Comparison of ENCODE assay signal across 20 cellular contexts in the genomic region with DNA sequence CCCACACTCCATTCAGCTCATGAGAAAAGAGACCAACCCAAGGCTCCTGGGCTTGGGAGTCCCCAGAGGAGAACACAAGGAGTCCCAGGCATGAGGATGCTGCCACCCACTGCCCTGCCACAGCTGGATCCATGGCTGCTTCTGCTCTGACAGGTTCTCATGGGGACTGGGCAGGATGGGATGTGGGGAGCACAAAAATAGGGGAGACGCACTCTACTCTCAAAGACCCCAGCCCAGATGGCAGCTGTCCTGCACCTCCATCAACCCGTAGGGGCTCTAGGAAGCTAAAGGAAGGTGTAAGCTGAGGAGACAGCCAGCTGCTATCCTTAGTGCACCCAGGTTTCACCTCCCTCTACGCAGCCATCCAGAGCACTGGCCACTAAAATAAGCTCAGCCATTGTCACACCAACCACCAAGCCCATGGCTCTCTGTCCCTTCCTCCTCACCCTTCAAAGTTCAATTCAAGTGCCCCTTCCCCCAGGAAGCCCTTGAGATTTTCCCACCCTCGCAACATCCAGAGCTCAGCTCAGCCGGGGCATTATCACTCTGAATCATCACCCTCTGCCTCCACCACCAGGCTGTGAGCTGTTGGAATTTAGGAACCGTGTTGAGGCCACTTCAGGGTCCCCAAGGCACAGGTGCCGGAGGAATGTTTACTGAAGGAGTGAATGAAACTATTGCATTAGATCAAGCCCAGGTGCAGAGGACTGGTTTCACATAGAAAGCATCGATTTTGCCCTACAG.
DNase-seq lines count a peak whose midpoint lies in the region; ATAC-seq lines count a peak whose summit lies in the region.
"Had no signal": no experiment of that assay in that cellular context is flagged by ENCODE, and none has a peak within 500 bp of the region (broad histone marks: within the 10 kb centered on the region; RNA-seq: fewer than 3 reads in every experiment).

No MANE protein-coding gene starts in this region.

- ATAC-seq in GM21447 (IDR thresholded peaks at IDR 0.05; ENCODE audit: unreplicated experiment) (peak; percentile 88), HG02938 (IDR thresholded peaks at IDR 0.05; ENCODE audit: unreplicated experiment) (peak; percentile 79), left cardiac atrium (no peak), GM18511 (IDR thresholded peaks at IDR 0.05; ENCODE audit: unreplicated experiment) (no peak), HG02588 (IDR thresholded peaks at IDR 0.05; ENCODE audit: unreplicated experiment) (no peak), HG03135 (IDR thresholded peaks at IDR 0.05; ENCODE audit: unreplicated experiment) (no peak)
- ATAC-seq: left ventricle myocardium superior, T-helper 17 cell had no signal

- no peak overlapping the region for H2AFZ ChIP-seq in neuronal stem cell (ENCODE audit: low read length)

- peak; percentile 28 for DNase-seq in SKM-1 (lab: John Stamatoyannopoulos, UW; ENCODE audit: unreplicated experiment)
- DNase-seq in neuronal stem cell (ENCODE audit: low spot score), result no peak
- no peak for DNase-seq in left cardiac atrium
- DNase-seq: activated CD4-positive, CD25-positive, alpha-beta regulatory T cell treated with anti-CD3 and anti-CD28 coated beads, Interleukin-2, amount 50 U/mL, for 72 hours; activated CD8-positive, alpha-beta memory T cell treated with anti-CD3 and anti-CD28 coated beads, Interleukin-2, amount 50 U/mL, for 4 hours; DMS153; KBM-7; left ventricle myocardium superior; naive thymus-derived CD4-positive, alpha-beta T cell; NCI-H526; T-helper 17 cell had no signal

- no CpG with 5 or more reads among the region's 8 CpGs for WGBS in neuronal stem cell (ENCODE audit: extremely low coverage in 2 of 2, insufficient read length in 2 of 2, insufficient replicate concordance in 1 of 2), 2 donors

- H3K36me3 ChIP-seq in neuronal stem cell (replicated peaks in 1 of 2; ENCODE audit: control insufficient read depth in 2 of 2, insufficient read depth in 2 of 2, low read length in 2 of 2), result no peaks in the 10 kb centered on the region
- H3K36me3 ChIP-seq: BLaER1, breast epithelium, prostate gland had no signal

- H3K27ac ChIP-seq in neuronal stem cell (replicated peaks; ENCODE audit: low read length), result no peak overlapping the region
- H3K27ac ChIP-seq: BLaER1, breast epithelium, prostate gland had no signal

- H3K4me2 ChIP-seq in neuronal stem cell (ENCODE audit: insufficient read depth, low read length, poor library complexity, severe bottlenecking), result no peak overlapping the region
- H3K4me2 ChIP-seq: BLaER1 had no signal

- no peak overlapping the region for H3K9ac ChIP-seq in neuronal stem cell (ENCODE audit: low read depth, low read length, poor library complexity)
- H3K9ac ChIP-seq: BLaER1 had no signal

- no peak overlapping the region for H3K23ac ChIP-seq in neuronal stem cell (ENCODE audit: low read depth, low read length, poor library complexity)

- H4K8ac ChIP-seq in neuronal stem cell (ENCODE audit: low read depth, low read length), result no peak overlapping the region

- H3K79me1 ChIP-seq in neuronal stem cell (ENCODE audit: low read depth, low read length), result no peaks in the 10 kb centered on the region

- no peak overlapping the region for H2BK12ac ChIP-seq in neuronal stem cell (ENCODE audit: low read length)

- no peak overlapping the region for H4K91ac ChIP-seq in neuronal stem cell (ENCODE audit: low read depth, low read length, poor library complexity)

- no peak overlapping the region for H2BK5ac ChIP-seq in neuronal stem cell (ENCODE audit: low read length)

- H3K4me3 ChIP-seq in neuronal stem cell (ENCODE audit: low read length in 2 of 2), result no peak overlapping the region
- H3K4me3 ChIP-seq: BLaER1, breast epithelium, dorsolateral prefrontal cortex, prostate gland had no signal

- peak overlapping the region; percentile 11 for H3K14ac ChIP-seq in neuronal stem cell (ENCODE audit: low read length)

- intact Hi-C loops in left cardiac atrium (cut with DNase I), result no loop called here

- H2BK120ac ChIP-seq in neuronal stem cell (ENCODE audit: low read depth, low read length), result no peak overlapping the region

- H2BK15ac ChIP-seq in neuronal stem cell (ENCODE audit: low read length), result peak overlapping the region; percentile 59

- peaks cover 0 to 2% of the 10 kb centered on the region in 2 donors for H3K9me3 ChIP-seq in neuronal stem cell (replicated peaks in 1 of 2; ENCODE audit: control insufficient read depth in 2 of 2, insufficient read depth in 1 of 2, low read depth in 1 of 2, low read length in 2 of 2)
- H3K9me3 ChIP-seq: BLaER1, breast epithelium, prostate gland had no signal

- no peak overlapping the region for H3K4ac ChIP-seq in neuronal stem cell (ENCODE audit: low read length)

- no peak overlapping the region for H2AK5ac ChIP-seq in neuronal stem cell (ENCODE audit: low read depth, low read length)

- H3K4me1 ChIP-seq in neuronal stem cell (ENCODE audit: control insufficient read depth in 2 of 2, insufficient read depth in 1 of 2, low read depth in 1 of 2, low read length in 2 of 2), result peaks cover 0 to 17% of the 10 kb centered on the region in 2 donors
- H3K4me1 ChIP-seq: breast epithelium, prostate gland had no signal

- H3K27me3 ChIP-seq in neuronal stem cell (ENCODE audit: control insufficient read depth in 3 of 3, insufficient read depth in 3 of 3, low read depth in 1 of 3, low read length in 3 of 3), result no peaks in the 10 kb centered on the region
- H3K27me3 ChIP-seq: BLaER1, breast epithelium, dorsolateral prefrontal cortex had no signal

- no peak overlapping the region for H3K18ac ChIP-seq in neuronal stem cell (ENCODE audit: low read length)

Comparison
In these comparisons a context has a peak if more than half of its experiments do, and no peak if none do; other contexts are left out.
1. ATAC-seq: peak in GM21447 (single experiment) and HG02938 (single experiment); none in left cardiac atrium (0 of 2), GM18511 (single experiment), HG02588 (single experiment) and HG03135 (single experiment).